In the genomic region with DNA sequence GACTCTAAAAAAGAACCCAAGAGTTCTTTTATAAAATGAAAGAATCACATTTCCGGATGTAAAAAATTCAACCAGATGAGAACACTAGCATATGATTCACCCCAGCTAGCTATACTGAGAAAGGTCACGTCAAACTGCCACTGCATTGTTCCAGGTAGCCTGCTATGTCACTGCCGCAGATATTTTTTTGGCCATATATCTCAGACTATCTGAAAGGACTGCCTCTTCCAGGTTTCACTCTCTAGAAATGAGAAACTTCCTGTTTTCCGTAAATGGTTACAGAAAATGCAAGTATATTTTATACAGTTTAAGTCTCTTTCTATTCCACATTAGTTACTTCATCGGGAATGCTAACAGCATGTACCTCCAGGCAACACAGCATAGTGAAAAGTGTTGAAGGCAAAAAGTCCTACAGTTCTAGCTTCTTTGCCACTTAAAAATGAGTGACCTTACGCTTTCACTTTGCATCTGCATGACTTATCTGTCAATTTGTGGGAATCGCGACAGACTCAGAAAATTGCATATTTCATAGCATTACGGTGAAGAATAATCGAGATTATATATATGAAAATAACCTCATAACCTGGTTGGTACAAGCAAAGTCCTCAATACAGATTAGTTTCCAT, we compare ENCODE assay signal across 1 cellular context.
TF ChIP-seq lines count a peak whose summit lies in the region.

No MANE protein-coding gene starts in this region.

TF ChIP-seq in K562, 482 proteins besides CTCF, POLR2A, EP300 and RAD21 (continued from another document and continues in another):
- TF ChIP-seq, protein P1, sequence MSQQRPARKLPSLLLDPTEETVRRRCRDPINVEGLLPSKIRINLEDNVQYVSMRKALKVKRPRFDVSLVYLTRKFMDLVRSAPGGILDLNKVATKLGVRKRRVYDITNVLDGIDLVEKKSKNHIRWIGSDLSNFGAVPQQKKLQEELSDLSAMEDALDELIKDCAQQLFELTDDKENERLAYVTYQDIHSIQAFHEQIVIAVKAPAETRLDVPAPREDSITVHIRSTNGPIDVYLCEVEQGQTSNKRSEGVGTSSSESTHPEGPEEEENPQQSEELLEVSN (IDR thresholded peaks at IDR 0.05; ENCODE audit: borderline replicate concordance in 1 of 2, extremely low read depth in 1 of 2, insufficient read depth in 1 of 2, insufficient read length in 1 of 2, low read depth in 1 of 2, low read length in 1 of 2, poor library complexity in 1 of 2, severe bottlenecking in 1 of 2) = no peak
- no peak for TF ChIP-seq MAFG (tag; conservative IDR thresholded peaks at IDR 0.05)
- no peak for TF ChIP-seq HDAC2 (IDR thresholded peaks at IDR 0.05)
- no peak for TF ChIP-seq RNF2 (IDR thresholded peaks at IDR 0.05)
- TF ChIP-seq, protein P2, sequence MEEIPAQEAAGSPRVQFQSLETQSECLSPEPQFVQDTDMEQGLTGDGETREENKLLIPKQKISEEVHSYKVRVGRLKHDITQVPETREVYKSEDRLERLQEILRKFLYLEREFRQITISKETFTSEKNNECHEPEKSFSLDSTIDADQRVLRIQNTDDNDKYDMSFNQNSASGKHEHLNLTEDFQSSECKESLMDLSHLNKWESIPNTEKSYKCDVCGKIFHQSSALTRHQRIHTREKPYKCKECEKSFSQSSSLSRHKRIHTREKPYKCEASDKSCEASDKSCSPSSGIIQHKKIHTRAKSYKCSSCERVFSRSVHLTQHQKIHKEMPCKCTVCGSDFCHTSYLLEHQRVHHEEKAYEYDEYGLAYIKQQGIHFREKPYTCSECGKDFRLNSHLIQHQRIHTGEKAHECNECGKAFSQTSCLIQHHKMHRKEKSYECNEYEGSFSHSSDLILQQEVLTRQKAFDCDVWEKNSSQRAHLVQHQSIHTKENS (CRISPR knock-in tag; IDR thresholded peaks at IDR 0.05) = no peak
- TF ChIP-seq, protein P3, sequence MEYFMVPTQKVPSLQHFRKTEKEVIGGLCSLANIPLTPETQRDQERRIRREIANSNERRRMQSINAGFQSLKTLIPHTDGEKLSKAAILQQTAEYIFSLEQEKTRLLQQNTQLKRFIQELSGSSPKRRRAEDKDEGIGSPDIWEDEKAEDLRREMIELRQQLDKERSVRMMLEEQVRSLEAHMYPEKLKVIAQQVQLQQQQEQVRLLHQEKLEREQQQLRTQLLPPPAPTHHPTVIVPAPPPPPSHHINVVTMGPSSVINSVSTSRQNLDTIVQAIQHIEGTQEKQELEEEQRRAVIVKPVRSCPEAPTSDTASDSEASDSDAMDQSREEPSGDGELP (CRISPR knock-in tag; IDR thresholded peaks at IDR 0.05; ENCODE audit: borderline replicate concordance) = no peak
- TF ChIP-seq, protein P4, sequence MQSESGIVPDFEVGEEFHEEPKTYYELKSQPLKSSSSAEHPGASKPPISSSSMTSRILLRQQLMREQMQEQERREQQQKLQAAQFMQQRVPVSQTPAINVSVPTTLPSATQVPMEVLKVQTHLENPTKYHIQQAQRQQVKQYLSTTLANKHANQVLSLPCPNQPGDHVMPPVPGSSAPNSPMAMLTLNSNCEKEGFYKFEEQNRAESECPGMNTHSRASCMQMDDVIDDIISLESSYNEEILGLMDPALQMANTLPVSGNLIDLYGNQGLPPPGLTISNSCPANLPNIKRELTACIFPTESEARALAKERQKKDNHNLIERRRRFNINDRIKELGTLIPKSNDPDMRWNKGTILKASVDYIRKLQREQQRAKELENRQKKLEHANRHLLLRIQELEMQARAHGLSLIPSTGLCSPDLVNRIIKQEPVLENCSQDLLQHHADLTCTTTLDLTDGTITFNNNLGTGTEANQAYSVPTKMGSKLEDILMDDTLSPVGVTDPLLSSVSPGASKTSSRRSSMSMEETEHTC (IDR thresholded peaks at IDR 0.05) = no peak
- peak; percentile 20; the same call in 1 of the 2 replicates for TF ChIP-seq CBFA2T3 (IDR thresholded peaks at IDR 0.05)
- TF ChIP-seq CREM (IDR thresholded peaks at IDR 0.05; ENCODE audit: low read depth) = peak; percentile 28
- no peak for TF ChIP-seq SAFB (IDR thresholded peaks at IDR 0.05; ENCODE audit: borderline replicate concordance, low read depth, low read length)
- TF ChIP-seq LEF1 (IDR thresholded peaks at IDR 0.05) = no peak
- peak; percentile 39; the same call in 1 of the 2 replicates for TF ChIP-seq CREB1 (IDR thresholded peaks at IDR 0.05)
- no peak for TF ChIP-seq CREB1 (CRISPR knock-in tag; IDR thresholded peaks at IDR 0.05)
- TF ChIP-seq SOX6 (IDR thresholded peaks at IDR 0.05) = peak; percentile 74
- peak; percentile 81 for TF ChIP-seq MEIS2 (IDR thresholded peaks at IDR 0.05; ENCODE audit: partially characterized antibody)
- no peak for TF ChIP-seq PCBP1 (IDR thresholded peaks at IDR 0.05; ENCODE audit: low read depth, low read length, poor library complexity, severe bottlenecking)
- TF ChIP-seq ESRRA (IDR thresholded peaks at IDR 0.05; ENCODE audit: borderline replicate concordance, low read depth) = no peak
- TF ChIP-seq C11orf30 (IDR thresholded peaks at IDR 0.05; ENCODE audit: low read depth) = peak; percentile 13; the same call in 1 of the 2 replicates
- TF ChIP-seq ZNF561 (CRISPR knock-in tag; conservative IDR thresholded peaks at IDR 0.05) = no peak
- TF ChIP-seq STAG1 (CRISPR knock-in tag; IDR thresholded peaks at IDR 0.05; ENCODE audit: borderline replicate concordance) = no peak
- TF ChIP-seq, protein P5, sequence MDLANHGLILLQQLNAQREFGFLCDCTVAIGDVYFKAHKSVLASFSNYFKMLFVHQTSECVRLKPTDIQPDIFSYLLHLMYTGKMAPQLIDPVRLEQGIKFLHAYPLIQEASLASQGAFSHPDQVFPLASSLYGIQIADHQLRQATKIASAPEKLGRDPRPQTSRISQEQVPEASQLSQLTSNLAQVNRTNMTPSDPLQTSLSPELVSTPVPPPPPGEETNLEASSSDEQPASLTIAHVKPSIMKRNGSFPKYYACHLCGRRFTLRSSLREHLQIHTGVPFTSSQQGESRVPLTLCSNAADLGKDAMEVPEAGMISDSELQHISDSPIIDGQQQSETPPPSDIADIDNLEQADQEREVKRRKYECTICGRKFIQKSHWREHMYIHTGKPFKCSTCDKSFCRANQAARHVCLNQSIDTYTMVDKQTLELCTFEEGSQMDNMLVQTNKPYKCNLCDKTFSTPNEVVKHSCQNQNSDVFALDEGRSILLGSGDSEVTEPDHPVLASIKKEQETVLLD (IDR thresholded peaks at IDR 0.05) = no peak
- TF ChIP-seq, protein P6, sequence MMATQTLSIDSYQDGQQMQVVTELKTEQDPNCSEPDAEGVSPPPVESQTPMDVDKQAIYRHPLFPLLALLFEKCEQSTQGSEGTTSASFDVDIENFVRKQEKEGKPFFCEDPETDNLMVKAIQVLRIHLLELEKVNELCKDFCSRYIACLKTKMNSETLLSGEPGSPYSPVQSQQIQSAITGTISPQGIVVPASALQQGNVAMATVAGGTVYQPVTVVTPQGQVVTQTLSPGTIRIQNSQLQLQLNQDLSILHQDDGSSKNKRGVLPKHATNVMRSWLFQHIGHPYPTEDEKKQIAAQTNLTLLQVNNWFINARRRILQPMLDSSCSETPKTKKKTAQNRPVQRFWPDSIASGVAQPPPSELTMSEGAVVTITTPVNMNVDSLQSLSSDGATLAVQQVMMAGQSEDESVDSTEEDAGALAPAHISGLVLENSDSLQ (IDR thresholded peaks at IDR 0.05) = peak; percentile 65
- no peak for TF ChIP-seq PHTF2 (CRISPR knock-in tag; IDR thresholded peaks at IDR 0.05)
- TF ChIP-seq, protein P7, sequence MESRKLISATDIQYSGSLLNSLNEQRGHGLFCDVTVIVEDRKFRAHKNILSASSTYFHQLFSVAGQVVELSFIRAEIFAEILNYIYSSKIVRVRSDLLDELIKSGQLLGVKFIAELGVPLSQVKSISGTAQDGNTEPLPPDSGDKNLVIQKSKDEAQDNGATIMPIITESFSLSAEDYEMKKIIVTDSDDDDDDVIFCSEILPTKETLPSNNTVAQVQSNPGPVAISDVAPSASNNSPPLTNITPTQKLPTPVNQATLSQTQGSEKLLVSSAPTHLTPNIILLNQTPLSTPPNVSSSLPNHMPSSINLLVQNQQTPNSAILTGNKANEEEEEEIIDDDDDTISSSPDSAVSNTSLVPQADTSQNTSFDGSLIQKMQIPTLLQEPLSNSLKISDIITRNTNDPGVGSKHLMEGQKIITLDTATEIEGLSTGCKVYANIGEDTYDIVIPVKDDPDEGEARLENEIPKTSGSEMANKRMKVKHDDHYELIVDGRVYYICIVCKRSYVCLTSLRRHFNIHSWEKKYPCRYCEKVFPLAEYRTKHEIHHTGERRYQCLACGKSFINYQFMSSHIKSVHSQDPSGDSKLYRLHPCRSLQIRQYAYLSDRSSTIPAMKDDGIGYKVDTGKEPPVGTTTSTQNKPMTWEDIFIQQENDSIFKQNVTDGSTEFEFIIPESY (CRISPR knock-in tag; IDR thresholded peaks at IDR 0.05) = no peak
- TF ChIP-seq RCOR1 (IDR thresholded peaks at IDR 0.05; ENCODE audit: borderline replicate concordance in 1 of 2, low read depth in 2 of 2, low read length in 2 of 2) = 0 out of 4 replicates have a peak, but pooled peaks of 1 of the 2 experiments have one; percentile 20
- no peak for TF ChIP-seq TEAD1 (CRISPR knock-in tag; IDR thresholded peaks at IDR 0.05)
- 0 out of 4 replicates have a peak, but pooled peaks of 1 of the 2 experiments have one; percentile 8 for TF ChIP-seq HDAC1 (IDR thresholded peaks at IDR 0.05)
- no peak for TF ChIP-seq POU5F1 (IDR thresholded peaks at IDR 0.05; ENCODE audit: borderline replicate concordance, low read depth, low read length, partially characterized antibody)
- TF ChIP-seq SMARCB1 (IDR thresholded peaks at IDR 0.05; ENCODE audit: insufficient read length, low read depth) = no peak
- TF ChIP-seq NR2C1 (IDR thresholded peaks at IDR 0.05) = peak; percentile 47; the same call in 1 of the 2 replicates
- TF ChIP-seq NR2C1 (tag; IDR thresholded peaks at IDR 0.05) = no peak
- TF ChIP-seq, protein P8, sequence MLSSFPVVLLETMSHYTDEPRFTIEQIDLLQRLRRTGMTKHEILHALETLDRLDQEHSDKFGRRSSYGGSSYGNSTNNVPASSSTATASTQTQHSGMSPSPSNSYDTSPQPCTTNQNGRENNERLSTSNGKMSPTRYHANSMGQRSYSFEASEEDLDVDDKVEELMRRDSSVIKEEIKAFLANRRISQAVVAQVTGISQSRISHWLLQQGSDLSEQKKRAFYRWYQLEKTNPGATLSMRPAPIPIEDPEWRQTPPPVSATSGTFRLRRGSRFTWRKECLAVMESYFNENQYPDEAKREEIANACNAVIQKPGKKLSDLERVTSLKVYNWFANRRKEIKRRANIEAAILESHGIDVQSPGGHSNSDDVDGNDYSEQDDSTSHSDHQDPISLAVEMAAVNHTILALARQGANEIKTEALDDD (IDR thresholded peaks at IDR 0.05) = peak; percentile 65
- TF ChIP-seq HDAC3 (IDR thresholded peaks at IDR 0.05; ENCODE audit: borderline replicate concordance, partially characterized antibody) = no peak
- TF ChIP-seq SP2 (IDR thresholded peaks at IDR 0.05; ENCODE audit: extremely low read depth, low read depth, low read length, poor library complexity, severe bottlenecking) = no peak
- TF ChIP-seq XRCC5 (IDR thresholded peaks at IDR 0.05; ENCODE audit: low read depth, low read length) = no peak
- no peak for TF ChIP-seq ZKSCAN8 (CRISPR knock-in tag; IDR thresholded peaks at IDR 0.05)
- TF ChIP-seq, protein P9, sequence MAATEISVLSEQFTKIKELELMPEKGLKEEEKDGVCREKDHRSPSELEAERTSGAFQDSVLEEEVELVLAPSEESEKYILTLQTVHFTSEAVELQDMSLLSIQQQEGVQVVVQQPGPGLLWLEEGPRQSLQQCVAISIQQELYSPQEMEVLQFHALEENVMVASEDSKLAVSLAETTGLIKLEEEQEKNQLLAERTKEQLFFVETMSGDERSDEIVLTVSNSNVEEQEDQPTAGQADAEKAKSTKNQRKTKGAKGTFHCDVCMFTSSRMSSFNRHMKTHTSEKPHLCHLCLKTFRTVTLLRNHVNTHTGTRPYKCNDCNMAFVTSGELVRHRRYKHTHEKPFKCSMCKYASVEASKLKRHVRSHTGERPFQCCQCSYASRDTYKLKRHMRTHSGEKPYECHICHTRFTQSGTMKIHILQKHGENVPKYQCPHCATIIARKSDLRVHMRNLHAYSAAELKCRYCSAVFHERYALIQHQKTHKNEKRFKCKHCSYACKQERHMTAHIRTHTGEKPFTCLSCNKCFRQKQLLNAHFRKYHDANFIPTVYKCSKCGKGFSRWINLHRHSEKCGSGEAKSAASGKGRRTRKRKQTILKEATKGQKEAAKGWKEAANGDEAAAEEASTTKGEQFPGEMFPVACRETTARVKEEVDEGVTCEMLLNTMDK (IDR thresholded peaks at IDR 0.05; ENCODE audit: borderline replicate concordance, insufficient read depth, low read depth, low read length, poor library complexity, severe bottlenecking) = no peak
- no peak for TF ChIP-seq ZNF57 (CRISPR knock-in tag; IDR thresholded peaks at IDR 0.05)
- peak; percentile 19; the same call in 1 of the 2 replicates for TF ChIP-seq JUN (IDR thresholded peaks at IDR 0.05; ENCODE audit: borderline replicate concordance, low read depth, low read length)
- no peak for TF ChIP-seq JUN (CRISPR knock-in tag; IDR thresholded peaks at IDR 0.05; ENCODE audit: borderline replicate concordance)
- no peak for TF ChIP-seq XRCC3 (IDR thresholded peaks at IDR 0.05)
- TF ChIP-seq SMARCA4 (IDR thresholded peaks at IDR 0.05) = peak; percentile 12; the same call in 1 of the 2 replicates
- no peak for TF ChIP-seq RBM34 (IDR thresholded peaks at IDR 0.05; ENCODE audit: borderline replicate concordance, insufficient read depth, low read length)
- no peak for TF ChIP-seq SMAD2 (IDR thresholded peaks at IDR 0.05; ENCODE audit: low read depth, low read length)
- 0 out of 4 replicates have a peak, but pooled peaks of 1 of the 2 experiments have one; percentile 29 for TF ChIP-seq TBL1XR1 (IDR thresholded peaks at IDR 0.05; ENCODE audit: low read length in 2 of 2)
- TF ChIP-seq, protein P10, sequence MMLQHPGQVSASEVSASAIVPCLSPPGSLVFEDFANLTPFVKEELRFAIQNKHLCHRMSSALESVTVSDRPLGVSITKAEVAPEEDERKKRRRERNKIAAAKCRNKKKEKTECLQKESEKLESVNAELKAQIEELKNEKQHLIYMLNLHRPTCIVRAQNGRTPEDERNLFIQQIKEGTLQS (IDR thresholded peaks at IDR 0.05) = peak; percentile 35; the same call in 1 of the 2 replicates
- TF ChIP-seq, protein P10 (CRISPR knock-in tag; conservative IDR thresholded peaks at IDR 0.05) = no peak
